Comparison of ENCODE assay signal across 11 cellular contexts in the genomic region with DNA sequence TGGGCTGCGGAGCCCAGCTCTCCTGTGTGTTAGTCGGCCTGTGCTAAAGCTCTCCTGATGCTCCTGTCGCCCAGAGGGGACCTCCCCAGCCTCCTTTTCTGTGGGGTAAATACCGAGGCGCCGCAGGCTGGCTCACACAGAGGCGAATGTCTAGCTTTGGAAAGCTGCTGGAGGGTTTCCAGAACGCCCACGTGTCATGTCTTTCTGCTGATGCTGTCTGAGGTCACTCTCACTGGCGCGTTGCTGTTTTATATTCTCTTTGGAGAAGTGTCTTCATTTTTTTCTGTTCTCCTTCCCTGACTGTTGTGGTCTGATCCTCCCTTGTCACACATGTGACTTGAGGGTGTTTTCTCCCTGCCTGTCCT.
A peak's percentile ranks its signal among the peaks of the same experiment; 100 is the strongest.
DNase-seq lines count a peak whose midpoint lies in the region; ATAC-seq, FAIRE-seq and TF ChIP-seq lines count a peak whose summit lies in the region.
"Had no signal": no experiment of that assay in that cellular context is flagged by ENCODE, and none has a peak within 500 bp of the region (broad histone marks: within the 10 kb centered on the region; RNA-seq: fewer than 3 reads in every experiment).

No MANE protein-coding gene starts in this region.

- TF ChIP-seq CTCF in colonic mucosa (IDR thresholded peaks at IDR 0.05), result no peak

- ATAC-seq in HG03175 (IDR thresholded peaks at IDR 0.05; ENCODE audit: unreplicated experiment) (no peak), HG02885 (IDR thresholded peaks at IDR 0.05; ENCODE audit: poor library complexity, unreplicated experiment) (no peak)

- H3K4me3 Mint-ChIP-seq in activated T-cell treated with anti-CD3 and anti-CD28 coated beads, Interleukin-2, amount 50 U/mL, for 24 hours, result no peak overlapping the region

- no peak overlapping the region for H3K9ac ChIP-seq in colonic mucosa (ENCODE audit: low read depth in 2 of 2, low read length in 2 of 2)

- H3K36me3 ChIP-seq in colonic mucosa, result no peaks in the 10 kb centered on the region

- peak overlapping the region; percentile 23 for H3K27ac Mint-ChIP-seq in activated T-cell treated with anti-CD3 and anti-CD28 coated beads, Interleukin-2, amount 50 U/mL, for 24 hours

- peaks cover 89% of the 10 kb centered on the region for H3K36me3 Mint-ChIP-seq in activated T-cell treated with anti-CD3 and anti-CD28 coated beads, Interleukin-2, amount 50 U/mL, for 24 hours (ENCODE audit: low read depth)

- peak; percentile 13 for FAIRE-seq in urothelium cell line (lab: Jason Lieb, UNC)
- FAIRE-seq: A204.1 had no signal

- DNase-seq in activated T-cell treated with anti-CD3 and anti-CD28 coated beads, Interleukin-2, amount 50 U/mL, for 24 hours, result peak; percentile 18
- DNase-seq in activated T-cell treated with anti-CD3 and anti-CD28 coated beads, Interleukin-2, amount 50 U/mL, for 1 hour, result no peak
- DNase-seq in colonic mucosa, result peak; percentile 26
- peak; percentile 26 for DNase-seq in middle frontal gyrus (ENCODE audit: extremely low spot score, low spot score)
- DNase-seq in urothelium cell line (ENCODE audit: low spot score), result peak; percentile 70
- DNase-seq in NK-92 (lab: John Stamatoyannopoulos, UW; ENCODE audit: unreplicated experiment), result no peak
- DNase-seq: NCI-H1105 had no signal

- intact Hi-C loops in colonic mucosa (cut with DNase I), result no loop called here

- no peaks in the 10 kb centered on the region for H3K4me1 Mint-ChIP-seq in activated T-cell treated with anti-CD3 and anti-CD28 coated beads, Interleukin-2, amount 50 U/mL, for 24 hours (ENCODE audit: low read depth)

- H3K4me1 ChIP-seq in colonic mucosa, result no peaks in the 10 kb centered on the region

- H3K27me3 ChIP-seq in colonic mucosa, result no peaks in the 10 kb centered on the region
- H3K27me3 ChIP-seq: cardiac muscle cell had no signal

- H3K27me3 Mint-ChIP-seq in activated T-cell treated with anti-CD3 and anti-CD28 coated beads, Interleukin-2, amount 50 U/mL, for 24 hours, result no peaks in the 10 kb centered on the region

- H3K9me3 ChIP-seq in colonic mucosa, result no peaks in the 10 kb centered on the region

- H3K9me3 Mint-ChIP-seq in activated T-cell treated with anti-CD3 and anti-CD28 coated beads, Interleukin-2, amount 50 U/mL, for 24 hours, result no peaks in the 10 kb centered on the region

- H3K27ac ChIP-seq in colonic mucosa, result no peak overlapping the region
- H3K27ac ChIP-seq: cardiac muscle cell had no signal

- H3K4me3 ChIP-seq in colonic mucosa, result no peak overlapping the region
- H3K4me3 ChIP-seq: cardiac muscle cell had no signal

Comparison
In these comparisons a context has a peak if more than half of its experiments do, and no peak if none do; other contexts are left out.
1. DNase-seq: peak in activated T-cell treated with anti-CD3 and anti-CD28 coated beads, Interleukin-2, amount 50 U/mL, for 24 hours (single experiment), colonic mucosa (single experiment), middle frontal gyrus (single experiment) and urothelium cell line (single experiment); none in activated T-cell treated with anti-CD3 and anti-CD28 coated beads, Interleukin-2, amount 50 U/mL, for 1 hour (single experiment) and NK-92 (single experiment).